ENCODE assay signal across 8 cellular contexts in the genomic region with DNA sequence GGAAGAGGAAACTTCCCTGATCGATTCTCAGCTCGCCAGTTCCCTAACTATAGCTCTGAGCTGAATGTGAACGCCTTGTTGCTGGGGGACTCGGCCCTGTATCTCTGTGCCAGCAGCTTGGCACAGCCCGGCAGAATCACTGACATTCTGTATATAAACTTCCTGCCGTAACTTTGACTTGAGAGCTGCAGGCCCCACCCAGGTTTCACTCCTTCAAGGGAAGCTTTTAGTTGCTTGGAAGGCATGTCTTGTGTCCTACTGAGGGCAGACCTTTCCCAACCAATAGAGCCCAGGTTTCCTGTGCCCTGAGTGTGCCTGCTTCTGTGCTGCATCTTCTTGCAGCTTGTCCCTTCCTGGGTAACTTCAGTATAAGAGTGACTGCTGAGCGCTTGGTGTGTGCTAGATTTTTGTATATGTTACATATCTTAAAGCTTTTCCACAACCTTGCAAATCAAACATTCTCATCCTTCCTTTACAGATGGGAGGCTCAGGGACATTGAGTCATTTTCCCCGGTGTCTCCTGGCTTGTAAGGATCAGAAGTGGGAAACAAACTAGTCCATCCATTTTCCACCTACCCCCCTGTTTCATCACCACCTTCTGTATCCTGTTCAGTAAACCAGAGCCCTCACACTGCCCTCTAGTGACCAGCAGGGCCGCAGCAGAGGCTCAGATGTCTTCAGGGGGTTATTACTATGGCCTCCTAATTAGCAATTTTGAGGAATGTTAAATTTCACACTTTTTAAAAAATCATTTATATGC.
DNase-seq lines count a peak whose midpoint lies in the region; ATAC-seq lines count a peak whose summit lies in the region.

No MANE protein-coding gene starts in this region.

- peak; percentile 17 for DNase-seq in NCI-H1105 treated with DMSO at 0.1 percent for 48 hours (lab: John Stamatoyannopoulos, UW)
- DNase-seq in NCI-H1105 (lab: John Stamatoyannopoulos, UW) = no peak
- DNase-seq in MG63 = peak; percentile 28
- DNase-seq in activated CD4-positive, alpha-beta T cell treated with anti-CD3 and anti-CD28 coated beads, Interleukin-2, amount 10 ng/mL, durations not matched to agents 7 days and 5 days = peak; percentile 66
- peak in 2 of 3 experiments; percentile 12 to 36 for DNase-seq in effector memory CD8-positive, alpha-beta T cell
- peak; percentile 24 to 78 (median 48) for DNase-seq in naive thymus-derived CD8-positive, alpha-beta T cell
- no peak for DNase-seq in NCI-H2029 treated with DMSO at 0.1 percent for 48 hours (lab: John Stamatoyannopoulos, UW)

- no peaks in the 10 kb centered on the region for H3K36me3 ChIP-seq in MG63

- no peaks in the 10 kb centered on the region for H3K9me3 Mint-ChIP-seq in activated CD4-positive, alpha-beta T cell treated with anti-CD3 and anti-CD28 coated beads, Interleukin-2, amount 10 ng/mL, durations not matched to agents 7 days and 5 days
- H3K9me3 Mint-ChIP-seq in effector memory CD8-positive, alpha-beta T cell = no peaks in the 10 kb centered on the region
- no peaks in the 10 kb centered on the region for H3K9me3 Mint-ChIP-seq in naive thymus-derived CD8-positive, alpha-beta T cell

- no peak overlapping the region for H3K4me3 ChIP-seq in MG63

- CTCF ChIA-PET in activated CD4-positive, alpha-beta T cell treated with anti-CD3 and anti-CD28 coated beads, Interleukin-2, amount 10 ng/mL, durations not matched to agents 7 days and 5 days (lab: Charles Lee) = interaction anchor here (0.7 to 2.8 kb wide), 11 partner anchors 9 to 26 kb away, joined by 3 to 16 read pairs (median 4); no protein-coding TSS in a partner anchor

- no peaks in the 10 kb centered on the region for H3K27me3 ChIP-seq in MG63

- H3K4me3 Mint-ChIP-seq in activated CD4-positive, alpha-beta T cell treated with anti-CD3 and anti-CD28 coated beads, Interleukin-2, amount 10 ng/mL, durations not matched to agents 7 days and 5 days = peak overlapping the region; percentile 43
- peak overlapping the region in 1 of 2 donors; percentile 22 for H3K4me3 Mint-ChIP-seq in effector memory CD8-positive, alpha-beta T cell
- peak overlapping the region; percentile 40 to 83 (median 70) for H3K4me3 Mint-ChIP-seq in naive thymus-derived CD8-positive, alpha-beta T cell

- H3K27ac Mint-ChIP-seq in activated CD4-positive, alpha-beta T cell treated with anti-CD3 and anti-CD28 coated beads, Interleukin-2, amount 10 ng/mL, durations not matched to agents 7 days and 5 days = peak overlapping the region; percentile 92
- H3K27ac Mint-ChIP-seq in effector memory CD8-positive, alpha-beta T cell = peak overlapping the region in 1 of 2 donors; percentile 90
- peak overlapping the region; percentile 92 to 99 (median 96) for H3K27ac Mint-ChIP-seq in naive thymus-derived CD8-positive, alpha-beta T cell

- H3K36me3 Mint-ChIP-seq in activated CD4-positive, alpha-beta T cell treated with anti-CD3 and anti-CD28 coated beads, Interleukin-2, amount 10 ng/mL, durations not matched to agents 7 days and 5 days (ENCODE audit: low read depth) = no peaks in the 10 kb centered on the region
- peaks cover 3% of the 10 kb centered on the region for H3K36me3 Mint-ChIP-seq in effector memory CD8-positive, alpha-beta T cell (ENCODE audit: insufficient read depth)
- no peaks in the 10 kb centered on the region for H3K36me3 Mint-ChIP-seq in naive thymus-derived CD8-positive, alpha-beta T cell

- POLR2A ChIA-PET in activated CD4-positive, alpha-beta T cell treated with anti-CD3 and anti-CD28 coated beads, Interleukin-2, amount 10 ng/mL, durations not matched to agents 7 days and 5 days (lab: Charles Lee) = no interaction called here
- POLR2A ChIA-PET in naive thymus-derived CD8-positive, alpha-beta T cell (lab: Charles Lee) = interaction anchor here (0.7 to 9.5 kb wide), 11 partner anchors 8 to 316 kb away, joined by 3 to 48 read pairs (median 6); no protein-coding TSS in a partner anchor

- no peaks in the 10 kb centered on the region for H3K27me3 Mint-ChIP-seq in activated CD4-positive, alpha-beta T cell treated with anti-CD3 and anti-CD28 coated beads, Interleukin-2, amount 10 ng/mL, durations not matched to agents 7 days and 5 days
- no peaks in the 10 kb centered on the region for H3K27me3 Mint-ChIP-seq in effector memory CD8-positive, alpha-beta T cell
- no peaks in the 10 kb centered on the region for H3K27me3 Mint-ChIP-seq in naive thymus-derived CD8-positive, alpha-beta T cell

- no peaks in the 10 kb centered on the region for H3K9me3 ChIP-seq in MG63

- ATAC-seq in GM21737 (IDR thresholded peaks at IDR 0.05; ENCODE audit: unreplicated experiment) = peak; percentile 60
- peak; percentile 76 for ATAC-seq in effector memory CD8-positive, alpha-beta T cell (replicated peaks)
- ATAC-seq in naive thymus-derived CD8-positive, alpha-beta T cell = peak; percentile 81 to 82

- H3K4me1 Mint-ChIP-seq in activated CD4-positive, alpha-beta T cell treated with anti-CD3 and anti-CD28 coated beads, Interleukin-2, amount 10 ng/mL, durations not matched to agents 7 days and 5 days = peaks cover 50% of the 10 kb centered on the region
- H3K4me1 Mint-ChIP-seq in effector memory CD8-positive, alpha-beta T cell (ENCODE audit: low read depth in 2 of 2) = peaks cover 13 to 20% of the 10 kb centered on the region in 2 donors
- H3K4me1 Mint-ChIP-seq in naive thymus-derived CD8-positive, alpha-beta T cell = peaks cover 32 to 70% (median 61%) of the 10 kb centered on the region in 4 donors

Comparison
In these comparisons a context has a peak if more than half of its experiments do, and no peak if none do; other contexts are left out.
1. DNase-seq: peak in NCI-H1105 treated with DMSO at 0.1 percent for 48 hours (single experiment), MG63 (single experiment), activated CD4-positive, alpha-beta T cell treated with anti-CD3 and anti-CD28 coated beads, Interleukin-2, amount 10 ng/mL, durations not matched to agents 7 days and 5 days (single experiment), effector memory CD8-positive, alpha-beta T cell (2 of 3) and naive thymus-derived CD8-positive, alpha-beta T cell (10 of 10); none in NCI-H1105 (single experiment) and NCI-H2029 treated with DMSO at 0.1 percent for 48 hours (single experiment).
2. Peak in every context shown above with its lines, with median percentiles within 50 percentile points of each other: ATAC-seq.